ENCODE assay signal across 8 cellular contexts in genomic region chr11:797300-798092, GRCh38. TPM values are rescaled to one million over a fixed set of nuclear protein-coding genes. Genes with fewer than 3 reads are reported as not detected.
DNase-seq lines count a peak whose midpoint lies in the region; ATAC-seq and TF ChIP-seq lines count a peak whose summit lies in the region.

No MANE protein-coding gene starts in this region.

- H3K4me1 ChIP-seq in breast epithelium, result peaks cover 10 to 14% of the 10 kb centered on the region in 2 donors

- H3K9me3 ChIP-seq in breast epithelium, result no peaks in the 10 kb centered on the region

- H3K4me3 ChIP-seq in WI38 (ENCODE audit: low read depth, low read length), result peak overlapping the region; percentile 79
- peak overlapping the region; percentile 62 to 82 (median 79) for H3K4me3 ChIP-seq in breast epithelium

- H3K27ac ChIP-seq in breast epithelium, result peak overlapping the region; percentile 86 to 87

- H3K27me3 ChIP-seq in breast epithelium, result no peaks in the 10 kb centered on the region

- peak; percentile 37 for ATAC-seq in HG03095 (IDR thresholded peaks at IDR 0.05; ENCODE audit: unreplicated experiment)

- peak; percentile 70 for DNase-seq in NK-92 treated with Interleukin-12 subunit alpha and Interleukin-12 subunit beta, amount 100 ng/mL, for 24 hours (lab: John Stamatoyannopoulos, UW)
- no peak for DNase-seq in NK-92 (lab: John Stamatoyannopoulos, UW; ENCODE audit: unreplicated experiment)
- DNase-seq in NCI-H2171 treated with DMSO at 0.1 percent for 48 hours (lab: John Stamatoyannopoulos, UW), result peak; percentile 87
- no peak for DNase-seq in breast epithelium (ENCODE audit: low spot score in 2 of 2)
- DNase-seq in iris pigment epithelial cell (ENCODE audit: low read depth), result peak; percentile 89
- peak; percentile 52 to 74 for DNase-seq in stimulated activated CD4-positive, alpha-beta T cell treated with anti-CD3 and anti-CD28 coated beads, Interleukin-12 subunit alpha, Interleukin-12 subunit beta, amount 100 ng/mL, for 24 hours (ENCODE audit: low read depth in 2 of 2)

- no peak for TF ChIP-seq POLR2A in breast epithelium (IDR thresholded peaks at IDR 0.05)

- TF ChIP-seq CTCF in WI38 (IDR thresholded peaks at IDR 0.05; ENCODE audit: low read depth, low read length) (no peak), breast epithelium (IDR thresholded peaks at IDR 0.05) (no peak)

- intact Hi-C loops in breast epithelium (cut with DNase I; ENCODE audit: low total_unique reads), result no loop called here

- no peaks in the 10 kb centered on the region for H3K36me3 ChIP-seq in breast epithelium

RNA-seq across cellular contexts. Expression of gene SLC25A22, which starts 0.6 kb away (rescaled TPM):
- 10 to 100 TPM in 1 of 3 donors, 1 to 10 TPM in 2; 2.7 to 11.5 (median 4.7) TPM for total RNA-seq in breast epithelium

RNA-seq across cellular contexts. Expression of gene PIDD1, which starts 7.5 kb away (rescaled TPM):
- 10 to 100 TPM; 10.2 to 17.3 (median 16.7) TPM for total RNA-seq in breast epithelium

RNA-seq across cellular contexts. Expression of gene CEND1, which starts 7.6 kb away (rescaled TPM):
- not detected for total RNA-seq in breast epithelium

RNA-seq across cellular contexts. Expression of gene RPLP2, which starts 12.3 kb away (rescaled TPM):
- 1,000 to 10,000 TPM in 2 of 3 donors, 100 to 1,000 TPM in 1; 583 to 1,665 (median 1,093) TPM for total RNA-seq in breast epithelium

RNA-seq across cellular contexts. Expression of gene GATD1, which starts 20.2 kb away (rescaled TPM):
- total RNA-seq in breast epithelium, result 10 to 100 TPM in 2 of 3 donors, 1 to 10 TPM in 1; 9.9 to 17.4 (median 16.4) TPM

Comparison
In these comparisons a context has a peak if more than half of its experiments do, and no peak if none do; other contexts are left out.
1. DNase-seq: peak in NK-92 treated with Interleukin-12 subunit alpha and Interleukin-12 subunit beta, amount 100 ng/mL, for 24 hours (single experiment), NCI-H2171 treated with DMSO at 0.1 percent for 48 hours (single experiment), iris pigment epithelial cell (single experiment) and stimulated activated CD4-positive, alpha-beta T cell treated with anti-CD3 and anti-CD28 coated beads, Interleukin-12 subunit alpha, Interleukin-12 subunit beta, amount 100 ng/mL, for 24 hours (2 of 2); none in NK-92 (single experiment) and breast epithelium (0 of 2).